In the genomic region with DNA sequence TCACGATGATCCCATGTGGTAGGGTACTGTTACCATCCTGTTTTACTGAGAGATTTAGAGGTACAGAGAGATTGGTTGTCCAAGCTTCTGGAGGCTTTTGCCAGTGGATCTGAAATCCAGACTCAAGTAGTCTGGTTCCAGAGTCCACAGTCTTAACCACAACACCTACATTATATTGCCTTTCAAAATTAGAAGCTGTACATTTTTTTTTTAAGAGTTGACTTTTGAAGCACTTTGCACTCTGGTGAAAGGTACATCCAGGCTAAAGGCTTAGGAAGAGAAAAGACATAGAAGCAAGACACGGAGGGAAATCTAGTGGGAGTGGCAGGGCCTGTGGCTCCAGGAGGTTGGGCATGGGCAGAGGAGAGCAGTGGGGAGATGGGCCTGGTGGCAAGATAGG, we compare ENCODE assay signal across 20 cellular contexts.
DNase-seq lines count a peak whose midpoint lies in the region; ATAC-seq and TF ChIP-seq lines count a peak whose summit lies in the region.
"Had no signal": no experiment of that assay in that cellular context is flagged by ENCODE, and none has a peak within 500 bp of the region (broad histone marks: within the 10 kb centered on the region; RNA-seq: fewer than 3 reads in every experiment).

No MANE protein-coding gene starts in this region.

- no peak overlapping the region for H3K9ac ChIP-seq in colonic mucosa (ENCODE audit: low read depth in 2 of 2, low read length in 2 of 2)
- H3K9ac ChIP-seq: BLaER1 treated with 17β-estradiol and CSF1 and Interleukin-3, amounts not matched to agents 10 nM and 100 nM had no signal

- H3K4me3 ChIP-seq in heart left ventricle (no peak overlapping the region), colonic mucosa (no peak overlapping the region), psoas muscle (no peak overlapping the region), upper lobe of left lung (no peak overlapping the region)
- H3K4me3 ChIP-seq: BLaER1 treated with 17β-estradiol and CSF1 and Interleukin-3, amounts not matched to agents 10 nM and 100 nM; right lobe of liver had no signal

- TF ChIP-seq CTCF in heart left ventricle (IDR thresholded peaks at IDR 0.05) (no peak), colonic mucosa (IDR thresholded peaks at IDR 0.05) (no peak), psoas muscle (IDR thresholded peaks at IDR 0.05) (no peak), upper lobe of left lung (IDR thresholded peaks at IDR 0.05) (no peak), progenitor cell of endocrine pancreas (IDR thresholded peaks at IDR 0.05; ENCODE audit: unreplicated experiment) (no peak)

- H3K4me1 ChIP-seq in heart left ventricle = peaks cover 18 to 95% (median 76%) of the 10 kb centered on the region in 12 donors
- H3K4me1 ChIP-seq in colonic mucosa = no peaks in the 10 kb centered on the region
- peaks cover 92% of the 10 kb centered on the region for H3K4me1 ChIP-seq in psoas muscle
- H3K4me1 ChIP-seq in upper lobe of left lung = peaks cover 53 to 75% (median 61%) of the 10 kb centered on the region in 4 donors

- peaks cover 56% of the 10 kb centered on the region for H3K4me1 Mint-ChIP-seq in progenitor cell of endocrine pancreas (ENCODE audit: low read depth)

- intact Hi-C loops in heart left ventricle (cut with DNase I) = loop anchor here in 3 of 10 donors (5.0 kb wide), 1 partner anchor 50 kb away; no protein-coding TSS in a partner anchor
- intact Hi-C loops in left cardiac atrium (cut with DNase I) = no loop called here
- intact Hi-C loops in colonic mucosa (cut with DNase I) = no loop called here
- intact Hi-C loops in psoas muscle (cut with DNase I) = no loop called here

- TF ChIP-seq EP300 in upper lobe of left lung (IDR thresholded peaks at IDR 0.05) = no peak

- no peaks in the 10 kb centered on the region for H3K9me3 Mint-ChIP-seq in progenitor cell of endocrine pancreas (ENCODE audit: low read depth)

- peaks cover 8% of the 10 kb centered on the region for H3K36me3 Mint-ChIP-seq in progenitor cell of endocrine pancreas (ENCODE audit: insufficient read depth)

- H3K9me3 ChIP-seq in heart left ventricle (no peaks in the 10 kb centered on the region), colonic mucosa (no peaks in the 10 kb centered on the region), psoas muscle (no peaks in the 10 kb centered on the region), upper lobe of left lung (no peaks in the 10 kb centered on the region)
- H3K9me3 ChIP-seq: BLaER1 treated with 17β-estradiol and CSF1 and Interleukin-3, amounts not matched to agents 10 nM and 100 nM; neutrophil; right lobe of liver had no signal

- DNase-seq in heart left ventricle (no peak), left cardiac atrium (no peak), colonic mucosa (no peak), psoas muscle (no peak), upper lobe of left lung (no peak), NCI-H446 treated with DMSO at 0.1 percent for 48 hours (lab: John Stamatoyannopoulos, UW) (no peak), progenitor cell of endocrine pancreas (ENCODE audit: low spot score, unreplicated experiment) (no peak), cerebellar nuclear complex (lab: John Stamatoyannopoulos, UW) (no peak)
- DNase-seq: activated CD4-positive, CD25-positive, alpha-beta regulatory T cell; amygdala; GF-D8; Kasumi-1; midbrain; NCI-H1105; NCI-H2107; NCI-H526 treated with DMSO at 0.1 percent for 48 hours; right lobe of liver; stimulated activated CD4-positive, alpha-beta T cell treated with anti-CD3 and anti-CD28 coated beads, Interleukin-1b, Interleukin-23, amount 100 ng/mL, for 48 hours had no signal

- H3K36me3 ChIP-seq in heart left ventricle = peaks cover 0 to 12% (median 3%) of the 10 kb centered on the region in 9 donors
- no peaks in the 10 kb centered on the region for H3K36me3 ChIP-seq in colonic mucosa
- peaks cover 0 to under 1% of the 10 kb centered on the region in 2 donors for H3K36me3 ChIP-seq in psoas muscle (ENCODE audit: insufficient read depth in 1 of 2, low read depth in 1 of 2)
- H3K36me3 ChIP-seq in upper lobe of left lung = peaks cover 0 to 5% (median 0%) of the 10 kb centered on the region in 4 donors

- no peaks in the 10 kb centered on the region for H3K27me3 ChIP-seq in heart left ventricle
- no peaks in the 10 kb centered on the region for H3K27me3 ChIP-seq in colonic mucosa
- H3K27me3 ChIP-seq in psoas muscle (ENCODE audit: insufficient read depth in 3 of 3, low read length in 2 of 3) = no peaks in the 10 kb centered on the region
- H3K27me3 ChIP-seq in upper lobe of left lung = no peaks in the 10 kb centered on the region
- H3K27me3 ChIP-seq: BLaER1 treated with 17β-estradiol and CSF1 and Interleukin-3, amounts not matched to agents 10 nM and 100 nM; neutrophil; right lobe of liver had no signal

- 71 to 78% (median 75%) methylated on average over 2 of the region's 2 CpGs for WGBS in heart left ventricle, 4 donors
- WGBS in psoas muscle, 3 donors = 40 to 76% (median 44%) methylated on average over 2 of the region's 2 CpGs
- WGBS in upper lobe of left lung, 2 donors = 82 to 88% methylated on average over 2 of the region's 2 CpGs

- TF ChIP-seq POLR2A in heart left ventricle (IDR thresholded peaks at IDR 0.05) (no peak), upper lobe of left lung (IDR thresholded peaks at IDR 0.05) (no peak)

- no peak overlapping the region for H3K4me3 Mint-ChIP-seq in progenitor cell of endocrine pancreas (ENCODE audit: low read depth)

- ATAC-seq in heart left ventricle (no peak), left cardiac atrium (no peak), psoas muscle (no peak), upper lobe of left lung (ENCODE audit: low FRiP score in 2 of 2) (no peak)
- ATAC-seq: right lobe of liver had no signal

- peak overlapping the region; percentile 31 to 80 (median 68) for H3K27ac ChIP-seq in heart left ventricle
- peak overlapping the region; percentile 62 for H3K27ac ChIP-seq in colonic mucosa
- peak overlapping the region; percentile 87 for H3K27ac ChIP-seq in psoas muscle
- peak overlapping the region in 3 of 4 donors; percentile 40 to 59 (median 56) for H3K27ac ChIP-seq in upper lobe of left lung
- H3K27ac ChIP-seq: BLaER1 treated with 17β-estradiol and CSF1 and Interleukin-3, amounts not matched to agents 10 nM and 100 nM; neutrophil; right lobe of liver had no signal

- H3K27me3 Mint-ChIP-seq in progenitor cell of endocrine pancreas = no peaks in the 10 kb centered on the region

- no peak overlapping the region for H3K27ac Mint-ChIP-seq in progenitor cell of endocrine pancreas
